9 cellular contexts compared by ENCODE assay signal in the genomic region with DNA sequence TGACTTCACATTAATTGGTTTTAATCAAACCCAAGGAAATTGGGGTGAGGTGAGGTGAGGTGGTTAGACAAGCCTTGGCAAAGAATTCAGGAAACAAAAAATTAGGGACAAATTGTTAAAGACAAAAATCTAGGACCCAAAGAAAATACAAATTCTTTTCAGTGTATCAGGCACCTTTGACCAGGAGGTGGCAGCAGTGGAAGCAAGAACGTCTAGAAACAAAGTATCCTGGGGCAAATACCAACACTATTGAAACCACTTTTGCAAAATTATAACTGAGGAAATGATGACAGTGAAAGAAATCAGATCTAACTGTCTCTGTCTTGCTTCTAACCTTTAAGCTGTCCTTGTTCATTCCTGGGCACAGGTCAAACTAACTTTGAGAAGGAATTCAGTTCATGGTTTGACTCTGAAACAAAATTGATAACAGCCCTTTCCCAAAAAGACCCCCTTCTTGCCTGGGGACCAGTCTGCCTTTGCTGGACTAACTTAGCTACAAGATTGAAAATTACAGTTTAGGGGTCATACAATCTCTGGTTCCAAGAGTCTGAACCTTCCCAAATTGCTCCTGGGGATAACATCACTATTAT. TPM values are rescaled to one million over a fixed set of nuclear protein-coding genes. Genes with fewer than 3 reads are reported as not detected.
DNase-seq lines count a peak whose midpoint lies in the region; ATAC-seq and FAIRE-seq lines count a peak whose summit lies in the region.
"Had no signal": no experiment of that assay in that cellular context is flagged by ENCODE, and none has a peak within 500 bp of the region (broad histone marks: within the 10 kb centered on the region; RNA-seq: fewer than 3 reads in every experiment).

No MANE protein-coding gene starts in this region.

- H3K4me1 Mint-ChIP-seq in CD4-positive, CD25-positive, alpha-beta regulatory T cell, result no peaks in the 10 kb centered on the region
- H3K4me1 Mint-ChIP-seq: immature natural killer cell had no signal

- H3K27me3 Mint-ChIP-seq in CD4-positive, CD25-positive, alpha-beta regulatory T cell, result peaks cover 42% of the 10 kb centered on the region

- no peak overlapping the region for H3K27ac Mint-ChIP-seq in CD4-positive, CD25-positive, alpha-beta regulatory T cell
- H3K27ac Mint-ChIP-seq: immature natural killer cell had no signal

- no peaks in the 10 kb centered on the region for H3K4me1 ChIP-seq in CD4-positive, CD25-positive, alpha-beta regulatory T cell (ENCODE audit: control insufficient read depth, insufficient read depth, low read length, poor library complexity, severe bottlenecking)

- ATAC-seq in CD4-positive, CD25-positive, alpha-beta regulatory T cell (ENCODE audit: low read depth in 2 of 2), result no peak
- peak; percentile 53 for ATAC-seq in sciatic nerve
- ATAC-seq in HG03520 (IDR thresholded peaks at IDR 0.05; ENCODE audit: unreplicated experiment), result no peak

- no peak overlapping the region for H3K27ac ChIP-seq in CD4-positive, CD25-positive, alpha-beta regulatory T cell (ENCODE audit: insufficient read depth, low read length, poor library complexity, severe bottlenecking)

- H3K9me3 Mint-ChIP-seq in CD4-positive, CD25-positive, alpha-beta regulatory T cell, result peaks cover 0 to 6% (median 2%) of the 10 kb centered on the region in 7 donors
- H3K9me3 Mint-ChIP-seq: immature natural killer cell had no signal

- H3K9me3 ChIP-seq in CD4-positive, CD25-positive, alpha-beta regulatory T cell (ENCODE audit: control insufficient read depth in 2 of 2, low read length in 2 of 2), result peaks cover 0 to 2% of the 10 kb centered on the region in 2 experiments

- no peak overlapping the region for H3K4me3 Mint-ChIP-seq in CD4-positive, CD25-positive, alpha-beta regulatory T cell
- H3K4me3 Mint-ChIP-seq: immature natural killer cell had no signal

- FAIRE-seq in GM19239 (lab: Jason Lieb, UNC), result peak; percentile 90
- FAIRE-seq in frontal cortex (lab: Jason Lieb, UNC), result no peak

- H3K36me3 Mint-ChIP-seq in CD4-positive, CD25-positive, alpha-beta regulatory T cell, result no peaks in the 10 kb centered on the region

- no peaks in the 10 kb centered on the region for H3K36me3 ChIP-seq in CD4-positive, CD25-positive, alpha-beta regulatory T cell (ENCODE audit: control insufficient read depth, insufficient read depth, low read length)

- intact Hi-C loops in sciatic nerve (cut with DNase I), result no loop called here

- peak; percentile 10 to 47 (median 29) for DNase-seq in CD4-positive, CD25-positive, alpha-beta regulatory T cell
- DNase-seq in GM19239 (ENCODE audit: insufficient read length, low spot score) (peak; percentile 13), NCI-H2227 treated with DMSO at 0.1 percent for 48 hours (lab: John Stamatoyannopoulos, UW) (peak; percentile 13), activated T-cell treated with anti-CD3 and anti-CD28 coated beads for 24 hours (ENCODE audit: low read depth) (peak; percentile 38), frontal cortex (ENCODE audit: low spot score in 2 of 2) (peak; percentile 29 to 47), sciatic nerve (ENCODE audit: low spot score) (peak; percentile 71), cortex of kidney (lab: John Stamatoyannopoulos, UW) (no peak)

- no peak overlapping the region for H3K4me3 ChIP-seq in CD4-positive, CD25-positive, alpha-beta regulatory T cell (ENCODE audit: low read depth, low read length)

- H3K27me3 ChIP-seq in CD4-positive, CD25-positive, alpha-beta regulatory T cell (ENCODE audit: control insufficient read depth, insufficient read depth, low read length), result peaks cover 6% of the 10 kb centered on the region

RNA-seq across cellular contexts. Expression of a gene that starts 11.1 kb away (rescaled TPM):
- 11.8 TPM for total RNA-seq in CD4-positive, CD25-positive, alpha-beta regulatory T cell
- polyA plus RNA-seq in CD4-positive, CD25-positive, alpha-beta regulatory T cell, result 10 to 100 TPM in 2 of 4 donors, 1 to 10 TPM in 2; 5.8 to 10.5 (median 9.7) TPM
- total RNA-seq in frontal cortex (16.7 TPM), sciatic nerve (11.6 TPM)

RNA-seq across cellular contexts. Expression of a gene that starts 14.4 kb away (rescaled TPM):
- not detected for total RNA-seq in CD4-positive, CD25-positive, alpha-beta regulatory T cell
- not detected for polyA plus RNA-seq in CD4-positive, CD25-positive, alpha-beta regulatory T cell
- total RNA-seq in frontal cortex, result 118 TPM
- 0.36 TPM for total RNA-seq in sciatic nerve
- polyA plus RNA-seq: immature natural killer cell had no signal

Comparison
In these comparisons a context has a peak if more than half of its experiments do, and no peak if none do; other contexts are left out.
1. RNA of a gene that starts 14.4 kb away (total RNA-seq): 118 TPM in frontal cortex (single experiment); 0.36 TPM in sciatic nerve (single experiment) and not detected in CD4-positive, CD25-positive, alpha-beta regulatory T cell (single experiment); every median in the first group is over 10 times any median in the second.